Comparison of ENCODE assay signal across 15 cellular contexts in genomic region chr10:23362069-23362830, GRCh38. TPM values are rescaled to one million over a fixed set of nuclear protein-coding genes. Genes with fewer than 3 reads are reported as not detected.
DNase-seq lines count a peak whose midpoint lies in the region; ATAC-seq, FAIRE-seq and TF ChIP-seq lines count a peak whose summit lies in the region.
"Had no signal": no experiment of that assay in that cellular context is flagged by ENCODE, and none has a peak within 500 bp of the region (broad histone marks: within the 10 kb centered on the region; RNA-seq: fewer than 3 reads in every experiment).

No MANE protein-coding gene starts in this region.

- no peaks in the 10 kb centered on the region for H3K27me3 Mint-ChIP-seq in activated CD8-positive, alpha-beta T cell treated with anti-CD3 and anti-CD28 coated beads, Interleukin-2, amount 10 ng/mL, durations not matched to agents 7 days and 5 days (ENCODE audit: low read depth)
- no peaks in the 10 kb centered on the region for H3K27me3 Mint-ChIP-seq in activated CD8-positive, alpha-beta T cell treated with anti-CD3 and anti-CD28 coated beads for 36 hours

- H3K9me3 ChIP-seq in HepG2 (ENCODE audit: low read length) (no peaks in the 10 kb centered on the region), BE2C (no peaks in the 10 kb centered on the region), GM23248 (ENCODE audit: low read depth) (no peaks in the 10 kb centered on the region)
- H3K9me3 ChIP-seq: psoas muscle, upper lobe of left lung had no signal

- CTCF ChIA-PET in activated CD8-positive, alpha-beta T cell treated with anti-CD3 and anti-CD28 coated beads, Interleukin-2, amount 10 ng/mL, durations not matched to agents 7 days and 5 days (lab: Charles Lee): interaction anchor here (1.1 to 1.5 kb wide), 2 partner anchors 42 to 79 kb away, joined by 3 to 4 read pairs; no protein-coding TSS in a partner anchor
- CTCF ChIA-PET in activated CD8-positive, alpha-beta T cell treated with anti-CD3 and anti-CD28 coated beads for 36 hours (lab: Charles Lee): interaction anchor here (1.1 to 1.4 kb wide), 2 partner anchors 19 to 47 kb away, joined by 3 to 4 read pairs; no protein-coding TSS in a partner anchor
- CTCF ChIA-PET in HepG2 (lab: Yijun Ruan, JAX; ENCODE audit: low intra/inter-chr PET ratio, low total read pairs): no interaction called here

- WGBS in HepG2 (ENCODE audit: low lambda C conversion rate): 20% methylated on average over 1 of the region's 1 CpG
- WGBS in GM23248 (ENCODE audit: low coverage in 1 of 2, low lambda C conversion rate in 2 of 2, missing lambda C conversion rate in 2 of 2), 2 experiments: 90 to 100% methylated on average over 1 of the region's 1 CpG

- in situ Hi-C loops in HepG2 (cut with HindIII; ENCODE audit: extremely low pct_ligation_motif_present, low pct_unique_long_range_greater_than_20kb) (no loop called here), GM23248 (cut with MboI) (no loop called here)

- no peaks in the 10 kb centered on the region; a peak in 1 of 5 replicates for H3K27me3 ChIP-seq in HepG2 (ENCODE audit: control insufficient read depth in 1 of 2, insufficient read depth in 2 of 2, low read length in 2 of 2)
- H3K27me3 ChIP-seq in BE2C: no peaks in the 10 kb centered on the region
- no peaks in the 10 kb centered on the region; the same call in 1 of the 2 replicates for H3K27me3 ChIP-seq in GM23248 (replicated peaks; ENCODE audit: insufficient read depth)
- H3K27me3 ChIP-seq: upper lobe of left lung had no signal

- no peak for TF ChIP-seq POLR2A in HepG2 (IDR thresholded peaks at IDR 0.05; ENCODE audit: insufficient read depth in 1 of 2, low read depth in 2 of 2, low read length in 2 of 2)

- H3K4me3 ChIP-seq in HepG2 (replicated peaks in 1 of 3; ENCODE audit: insufficient read depth in 1 of 3, low read depth in 2 of 3, low read length in 3 of 3) (no peak overlapping the region), BE2C (ENCODE audit: low read depth, low read length) (no peak overlapping the region), GM23248 (no peak overlapping the region)
- H3K4me3 ChIP-seq: psoas muscle, upper lobe of left lung had no signal

- BruUV-seq in HepG2 (replicated peaks; lab: Mats Ljungman, UMichigan): no TSS peak

- H3K27ac ChIP-seq in HepG2 (ENCODE audit: extremely low read length, insufficient read depth, low read length) (no peak overlapping the region), GM23248 (no peak overlapping the region)
- H3K27ac ChIP-seq: psoas muscle, upper lobe of left lung had no signal

- H3K36me3 ChIP-seq in HepG2 (replicated peaks in 1 of 2; ENCODE audit: control insufficient read depth in 1 of 2, insufficient read depth in 2 of 2, low read length in 2 of 2): no peaks in the 10 kb centered on the region
- no peaks in the 10 kb centered on the region for H3K36me3 ChIP-seq in BE2C
- H3K36me3 ChIP-seq in GM23248 (ENCODE audit: low read depth): no peaks in the 10 kb centered on the region
- H3K36me3 ChIP-seq: upper lobe of left lung had no signal

- TF ChIP-seq RAD21 in HepG2 (CRISPR knock-in tag; IDR thresholded peaks at IDR 0.05): no peak

- no peak for TF ChIP-seq CTCF in activated CD8-positive, alpha-beta T cell treated with anti-CD3 and anti-CD28 coated beads for 36 hours (IDR thresholded peaks at IDR 0.05)
- TF ChIP-seq CTCF in HepG2 (CRISPR knock-in tag; IDR thresholded peaks at IDR 0.05) (no peak), BE2C (IDR thresholded peaks at IDR 0.05; ENCODE audit: low read depth, low read length) (no peak)

- H3K27ac Mint-ChIP-seq in activated CD8-positive, alpha-beta T cell treated with anti-CD3 and anti-CD28 coated beads, Interleukin-2, amount 10 ng/mL, durations not matched to agents 7 days and 5 days: peak overlapping the region; percentile 97
- H3K27ac Mint-ChIP-seq in activated CD8-positive, alpha-beta T cell treated with anti-CD3 and anti-CD28 coated beads for 36 hours: no peak overlapping the region

- peaks cover 10% of the 10 kb centered on the region for H3K36me3 Mint-ChIP-seq in activated CD8-positive, alpha-beta T cell treated with anti-CD3 and anti-CD28 coated beads, Interleukin-2, amount 10 ng/mL, durations not matched to agents 7 days and 5 days (ENCODE audit: low read depth)
- H3K36me3 Mint-ChIP-seq in activated CD8-positive, alpha-beta T cell treated with anti-CD3 and anti-CD28 coated beads for 36 hours (ENCODE audit: low read depth): no peaks in the 10 kb centered on the region

- no peak for ATAC-seq in activated CD8-positive, alpha-beta T cell treated with anti-CD3 and anti-CD28 coated beads, Interleukin-2, amount 10 ng/mL, durations not matched to agents 7 days and 5 days
- ATAC-seq in activated CD8-positive, alpha-beta T cell treated with anti-CD3 and anti-CD28 coated beads for 36 hours: no peak
- peak; percentile 51 for ATAC-seq in GM21423 (IDR thresholded peaks at IDR 0.05; ENCODE audit: unreplicated experiment)
- ATAC-seq in HG03097 (IDR thresholded peaks at IDR 0.05; ENCODE audit: low FRiP score, unreplicated experiment): peak; percentile 51
- ATAC-seq in HepG2: no peak
- ATAC-seq: psoas muscle had no signal

- no peaks in the 10 kb centered on the region for H3F3A ChIP-seq in GM23248 (ENCODE audit: insufficient read depth)

- no peak overlapping the region for H3K4me3 Mint-ChIP-seq in activated CD8-positive, alpha-beta T cell treated with anti-CD3 and anti-CD28 coated beads, Interleukin-2, amount 10 ng/mL, durations not matched to agents 7 days and 5 days
- no peak overlapping the region for H3K4me3 Mint-ChIP-seq in activated CD8-positive, alpha-beta T cell treated with anti-CD3 and anti-CD28 coated beads for 36 hours

- no peak for FAIRE-seq in HepG2 (lab: Jason Lieb, UNC)
- FAIRE-seq: frontal cortex had no signal

- DNase-seq in activated CD8-positive, alpha-beta T cell treated with anti-CD3 and anti-CD28 coated beads, Interleukin-2, amount 10 ng/mL, durations not matched to agents 7 days and 5 days: no peak
- DNase-seq in activated CD8-positive, alpha-beta T cell treated with anti-CD3 and anti-CD28 coated beads for 36 hours: no peak
- DNase-seq in kidney tubule cell (ENCODE audit: low spot score): peak; percentile 50
- no peak for DNase-seq in HepG2 (ENCODE audit: low spot score)
- no peak for DNase-seq in BE2C
- DNase-seq in GM23248: no peak
- DNase-seq: ACHN, NCI-H69, psoas muscle, upper lobe of left lung had no signal

- no peak for TF ChIP-seq EP300 in HepG2 (IDR thresholded peaks at IDR 0.05; ENCODE audit: low read depth in 2 of 2, low read length in 2 of 2)
- no peak for TF ChIP-seq EP300 in HepG2 (CRISPR knock-in tag; IDR thresholded peaks at IDR 0.05; ENCODE audit: borderline replicate concordance)

- H3K79me2 ChIP-seq in HepG2 (ENCODE audit: insufficient read depth, low read length) (no peaks in the 10 kb centered on the region), GM23248 (ENCODE audit: insufficient read depth) (no peaks in the 10 kb centered on the region)

- no peaks in the 10 kb centered on the region for H3K4me1 ChIP-seq in HepG2 (ENCODE audit: insufficient read depth, low read length)
- no peaks in the 10 kb centered on the region for H3K4me1 ChIP-seq in BE2C
- H3K4me1 ChIP-seq in GM23248 (ENCODE audit: insufficient read depth): no peaks in the 10 kb centered on the region
- H3K4me1 ChIP-seq: psoas muscle, upper lobe of left lung had no signal

- no peak overlapping the region for H3K9ac ChIP-seq in HepG2 (ENCODE audit: insufficient read depth, low read depth, low read length)
- H3K9ac ChIP-seq in GM23248: no peak overlapping the region

- H3K4me2 ChIP-seq in HepG2 (ENCODE audit: low read depth, low read length): no peak overlapping the region
- no peak overlapping the region for H3K4me2 ChIP-seq in GM23248 (ENCODE audit: unreplicated experiment)

- no peaks in the 10 kb centered on the region for H3K9me2 ChIP-seq in GM23248 (ENCODE audit: insufficient read depth)

- H3K9me3 Mint-ChIP-seq in activated CD8-positive, alpha-beta T cell treated with anti-CD3 and anti-CD28 coated beads, Interleukin-2, amount 10 ng/mL, durations not matched to agents 7 days and 5 days (ENCODE audit: insufficient read depth): no peaks in the 10 kb centered on the region
- H3K9me3 Mint-ChIP-seq in activated CD8-positive, alpha-beta T cell treated with anti-CD3 and anti-CD28 coated beads for 36 hours: peaks cover 2% of the 10 kb centered on the region

- H2AFZ ChIP-seq in HepG2 (ENCODE audit: low read length): no peak overlapping the region
- H2AFZ ChIP-seq in GM23248: no peak overlapping the region

- POLR2A ChIA-PET in activated CD8-positive, alpha-beta T cell treated with anti-CD3 and anti-CD28 coated beads, Interleukin-2, amount 10 ng/mL, durations not matched to agents 7 days and 5 days (lab: Charles Lee): interaction anchor here (0.6 to 3.4 kb wide), 8 partner anchors 14 to 333 kb away, joined by 3 to 24 read pairs (median 4); partner anchors contain the start of genes C10orf67 and OTUD1
- POLR2A ChIA-PET in activated CD8-positive, alpha-beta T cell treated with anti-CD3 and anti-CD28 coated beads for 36 hours (lab: Charles Lee): no interaction called here
- POLR2A ChIA-PET in HepG2 (lab: Yijun Ruan, JAX): no interaction called here

- peaks cover 47% of the 10 kb centered on the region for H3K4me1 Mint-ChIP-seq in activated CD8-positive, alpha-beta T cell treated with anti-CD3 and anti-CD28 coated beads, Interleukin-2, amount 10 ng/mL, durations not matched to agents 7 days and 5 days (ENCODE audit: low read depth)
- H3K4me1 Mint-ChIP-seq in activated CD8-positive, alpha-beta T cell treated with anti-CD3 and anti-CD28 coated beads for 36 hours (ENCODE audit: low read depth): peaks cover 46% of the 10 kb centered on the region

- H4K20me1 ChIP-seq in HepG2 (ENCODE audit: insufficient read depth, low read length) (no peaks in the 10 kb centered on the region), GM23248 (ENCODE audit: insufficient read depth) (no peaks in the 10 kb centered on the region)

- intact Hi-C loops in activated CD8-positive, alpha-beta T cell treated with anti-CD3 and anti-CD28 coated beads for 36 hours (cut with micrococcal nuclease): loop anchor here (10.0 kb wide), 1 partner anchor 83 kb away; no protein-coding TSS in a partner anchor
- intact Hi-C loops in HepG2 (cut with micrococcal nuclease; ENCODE audit: unreplicated experiment): no loop called here

RNA-seq across cellular contexts. Expression of gene C10orf67, which starts 17.7 kb away (rescaled TPM):
- not detected for total RNA-seq in activated CD8-positive, alpha-beta T cell treated with anti-CD3 and anti-CD28 coated beads, Interleukin-2, amount 10 ng/mL, durations not matched to agents 7 days and 5 days
- under 1 TPM; 0.25 to 0.32 TPM for total RNA-seq in activated CD8-positive, alpha-beta T cell treated with anti-CD3 and anti-CD28 coated beads for 36 hours
- not detected in 2 replicates for total RNA-seq in HepG2 (2016; rRNA removed; fragmentation: Illumina TruSeq; extraction: Trizol)
- not detected in 2 replicates for total RNA-seq in HepG2 (2016; cell fraction: cytosol; rRNA removed; fragmentation: Illumina TruSeq; extraction: Trizol; ENCODE audit: low read depth)
- total RNA-seq in HepG2 (2016; cell fraction: insoluble cytoplasmic fraction; rRNA removed; fragmentation: Illumina TruSeq; extraction: Trizol): not detected in 2 replicates
- total RNA-seq in HepG2 (2016; cell fraction: membrane; rRNA removed; fragmentation: Illumina TruSeq; extraction: Trizol): not detected in 2 replicates
- not detected in 2 replicates for total RNA-seq in HepG2 (2016; cell fraction: nucleus; rRNA removed; fragmentation: Illumina TruSeq; extraction: Trizol)
- polyA plus RNA-seq in HepG2 (2011; rRNA removed): not detected in 2 replicates
- not detected in 2 replicates for polyA plus RNA-seq in HepG2 (2011; cell fraction: cytosol; rRNA removed)
- polyA plus RNA-seq in HepG2 (2011; cell fraction: nucleus; rRNA removed): not detected in 2 replicates
- polyA plus RNA-seq in HepG2 (2012): not detected in 2 replicates
- polyA plus RNA-seq in HepG2 (2016; cell fraction: cytosol; fragmentation: Illumina TruSeq; extraction: Trizol; ENCODE audit: low read depth): not detected in 2 replicates
- polyA plus RNA-seq in HepG2 (2016; cell fraction: insoluble cytoplasmic fraction; fragmentation: Illumina TruSeq; extraction: Trizol; ENCODE audit: low read depth): not detected in 2 replicates
- polyA plus RNA-seq in HepG2 (2016; cell fraction: membrane; fragmentation: Illumina TruSeq; extraction: Trizol; ENCODE audit: low read depth): not detected in 2 replicates
- not detected in 2 replicates for polyA plus RNA-seq in HepG2 (2016; cell fraction: nucleus; fragmentation: Illumina TruSeq; extraction: Trizol; ENCODE audit: insufficient read depth, low read depth)
- 0.23 TPM in 1 of 2 replicates, not detected in the other for polyA minus RNA-seq in HepG2 (2011; rRNA and poly(A)+ RNA removed; ENCODE audit: low replicate concordance)
- not detected in 2 replicates for polyA minus RNA-seq in HepG2 (2011; cell fraction: cytosol; rRNA and poly(A)+ RNA removed)
- not detected in 2 replicates for polyA minus RNA-seq in HepG2 (2011; cell fraction: nucleus; rRNA and poly(A)+ RNA removed)
- not detected for polyA plus RNA-seq in BE2C (2012; ENCODE audit: insufficient read depth, insufficient read length, low read depth)
- total RNA-seq in GM23248 (2014; rRNA removed; shearing (Covaris generic)): under 0.01 and 0.25 TPM in 2 replicates
- polyA plus RNA-seq in GM23248 (2016; fragmentation: Nextera tagmentation; extraction: Ambion mirVana): 0.76 and 1.1 TPM in 2 replicates
- total RNA-seq: chondrocyte, lung microvascular endothelial cell had no signal

Comparison
In these comparisons a context has a peak if more than half of its experiments do, and no peak if none do; other contexts are left out.
1. ATAC-seq: peak in GM21423 (single experiment) and HG03097 (single experiment); none in activated CD8-positive, alpha-beta T cell treated with anti-CD3 and anti-CD28 coated beads, Interleukin-2, amount 10 ng/mL, durations not matched to agents 7 days and 5 days (single experiment), activated CD8-positive, alpha-beta T cell treated with anti-CD3 and anti-CD28 coated beads for 36 hours (single experiment) and HepG2 (single experiment).